ENCODE assay signal across 9 cellular contexts in the genomic region with DNA sequence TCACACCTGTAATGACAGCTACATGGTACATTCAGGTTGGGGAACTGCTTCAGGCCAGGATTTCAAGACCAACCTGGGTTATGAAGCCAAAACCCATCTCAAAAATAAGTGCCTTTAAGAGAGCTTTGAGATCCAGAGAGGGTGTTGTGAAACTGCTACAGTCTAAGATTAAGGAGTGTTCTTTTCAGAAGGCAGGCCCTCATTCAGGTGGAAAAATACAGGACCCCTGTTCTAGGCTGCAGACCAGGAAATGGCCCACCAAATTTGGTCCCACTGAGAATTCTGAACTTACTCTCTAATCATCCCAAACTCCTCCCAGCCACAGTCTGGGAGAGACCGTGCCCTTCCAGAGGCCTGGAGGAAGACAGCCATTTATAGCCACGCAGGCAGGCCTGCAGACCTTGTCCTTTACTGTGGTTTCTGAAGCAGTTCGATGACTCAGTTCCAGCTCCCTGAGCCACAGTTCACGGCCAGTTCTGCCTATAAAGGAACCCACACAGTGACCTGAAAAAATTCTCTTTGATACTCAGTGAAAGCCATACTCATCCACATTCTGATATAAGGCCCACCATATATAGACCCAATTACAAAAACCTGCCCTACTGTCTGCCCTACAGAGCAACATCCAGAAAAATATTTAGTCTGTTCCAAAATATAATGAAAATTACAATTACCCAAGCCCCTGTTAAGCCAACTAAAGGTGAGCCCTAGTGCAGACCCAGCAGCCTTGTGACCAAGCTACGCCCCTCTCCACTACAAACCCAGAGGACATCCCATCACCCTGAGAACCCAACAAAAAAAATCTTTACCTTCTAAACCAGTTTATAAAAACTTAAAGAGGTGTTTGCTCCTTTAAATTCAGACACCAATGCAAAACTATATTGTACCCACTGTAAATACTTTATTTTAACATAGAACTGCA. TPM values are rescaled to one million over a fixed set of nuclear protein-coding genes. Genes with fewer than 3 reads are reported as not detected.
DNase-seq lines count a peak whose midpoint lies in the region; ATAC-seq and TF ChIP-seq lines count a peak whose summit lies in the region.
"Had no signal": no experiment of that assay in that cellular context is flagged by ENCODE, and none has a peak within 500 bp of the region (broad histone marks: within the 10 kb centered on the region; RNA-seq: fewer than 3 reads in every experiment).

No MANE protein-coding gene starts in this region.

- H3K9me3 ChIP-seq in psoas muscle: no peaks in the 10 kb centered on the region

- no peaks in the 10 kb centered on the region for H3K27me3 ChIP-seq in psoas muscle (ENCODE audit: insufficient read depth in 3 of 3, low read length in 2 of 3)
- H3K27me3 ChIP-seq: neural progenitor cell had no signal

- H3K4me3 ChIP-seq in epithelial cell of esophagus (ENCODE audit: low read length) (no peak overlapping the region), psoas muscle (no peak overlapping the region)
- H3K4me3 ChIP-seq: neural progenitor cell had no signal

- ATAC-seq in psoas muscle: peak; percentile 86 to 95 (median 91)
- no peak for ATAC-seq in GM21515 (IDR thresholded peaks at IDR 0.05; ENCODE audit: unreplicated experiment)
- ATAC-seq in HG02885 (IDR thresholded peaks at IDR 0.05; ENCODE audit: poor library complexity, unreplicated experiment): no peak
- no peak for ATAC-seq in GM18517 (IDR thresholded peaks at IDR 0.05; ENCODE audit: unreplicated experiment)
- no peak for ATAC-seq in HG02798 (IDR thresholded peaks at IDR 0.05; ENCODE audit: poor library complexity, unreplicated experiment)

- peak overlapping the region; percentile 36; the same call in 1 of the 2 replicates for H3K27ac ChIP-seq in RWPE1
- H3K27ac ChIP-seq in psoas muscle: peak overlapping the region; percentile 68
- H3K27ac ChIP-seq: neural progenitor cell had no signal

- 47 to 63% (median 59%) methylated on average over 5 of the region's 5 CpGs for WGBS in psoas muscle, 3 donors

- CTCF ChIA-PET in RWPE1 (lab: Yijun Ruan, JAX): interaction anchor here (0.6 kb wide), 1 partner anchor 37 kb away, joined by 7 read pairs; no protein-coding TSS in a partner anchor

- POLR2A ChIA-PET in RWPE1 (lab: Yijun Ruan, JAX; ENCODE audit: low non-redundant PET): no interaction called here

- H3K36me3 ChIP-seq in psoas muscle (ENCODE audit: insufficient read depth in 1 of 2, low read depth in 1 of 2): peaks cover 2 to 16% of the 10 kb centered on the region in 2 donors
- H3K36me3 ChIP-seq: neural progenitor cell had no signal

- H3K4me1 ChIP-seq in psoas muscle: peaks cover 8% of the 10 kb centered on the region
- H3K4me1 ChIP-seq: neural progenitor cell had no signal

- intact Hi-C loops in psoas muscle (cut with DNase I): no loop called here

- TF ChIP-seq CTCF in RWPE1 (conservative IDR thresholded peaks at IDR 0.05; ENCODE audit: low read depth) (no peak), epithelial cell of esophagus (IDR thresholded peaks at IDR 0.05; ENCODE audit: insufficient read depth, low read depth, low read length, missing control alignments) (no peak), psoas muscle (IDR thresholded peaks at IDR 0.05) (no peak)

- peak; percentile 50 for DNase-seq in GM04504 (ENCODE audit: low read depth)
- DNase-seq in RWPE1 (ENCODE audit: low spot score): no peak
- peak; percentile 45 for DNase-seq in epithelial cell of esophagus (ENCODE audit: low read depth)
- DNase-seq in psoas muscle: peak in 1 of 2 donors; percentile 19

RNA-seq across cellular contexts. Expression of a gene that starts 21.2 kb away (rescaled TPM):
- 10 to 100 TPM; 16.3 to 18.3 (median 17.1) TPM for total RNA-seq in psoas muscle
- polyA plus RNA-seq in psoas muscle: 10 to 100 TPM in 1 of 3 donors, 1 to 10 TPM in 2; 3.3 to 16.1 (median 5.4) TPM

Comparison
In these comparisons a context has a peak if more than half of its experiments do, and no peak if none do; other contexts are left out.
1. ATAC-seq: peak in psoas muscle (4 of 4); none in GM21515 (single experiment), HG02885 (single experiment), GM18517 (single experiment) and HG02798 (single experiment).